21 cellular contexts compared by ENCODE assay signal in genomic region chr1:59690531-59690930, GRCh38.
DNase-seq lines count a peak whose midpoint lies in the region; ATAC-seq and TF ChIP-seq lines count a peak whose summit lies in the region.
"Had no signal": no experiment of that assay in that cellular context is flagged by ENCODE, and none has a peak within 500 bp of the region (broad histone marks: within the 10 kb centered on the region; RNA-seq: fewer than 3 reads in every experiment).

No MANE protein-coding gene starts in this region.

- no peak overlapping the region for H3K4me3 ChIP-seq in KMS-11 (IDR thresholded peaks at IDR 0.05; ENCODE audit: insufficient read depth, low read depth, low read length)
- H3K4me3 ChIP-seq in adipocyte (ENCODE audit: low read length): no peak overlapping the region
- H3K4me3 ChIP-seq in stomach smooth muscle (ENCODE audit: low read length in 2 of 2): no peak overlapping the region
- H3K4me3 ChIP-seq: pancreas, testis had no signal

- H3K9me3 ChIP-seq in adipocyte (ENCODE audit: control insufficient read depth, low read length) (no peaks in the 10 kb centered on the region), stomach smooth muscle (ENCODE audit: control insufficient read depth in 2 of 2, low read length in 2 of 2) (no peaks in the 10 kb centered on the region)
- H3K9me3 ChIP-seq: pancreas, testis had no signal

- H3K27ac ChIP-seq in KMS-11: peak overlapping the region; percentile 81
- peak overlapping the region; percentile 37 for H3K27ac ChIP-seq in stomach smooth muscle (ENCODE audit: low read length)
- H3K27ac ChIP-seq: HL-60, testis had no signal

- DNase-seq in adipocyte (ENCODE audit: low read depth) (no peak), naive B cell (no peak), retina (no peak)
- no peak for DNase-seq in activated CD8-positive, alpha-beta memory T cell treated with anti-CD3 and anti-CD28 coated beads for 24 hours
- no peak for DNase-seq in activated naive CD4-positive, alpha-beta T cell treated with anti-CD3 and anti-CD28 coated beads, Interleukin-2, amount 50 U/mL, for 72 hours (ENCODE audit: low spot score in 2 of 2)
- DNase-seq: activated CD4-positive, alpha-beta T cell treated with anti-CD3 and anti-CD28 coated beads for 48 hours; activated naive CD4-positive, alpha-beta T cell; activated T-cell treated with anti-CD3 and anti-CD28 coated beads, Interleukin-2, amount 50 U/mL, for 48 hours; amniotic stem cell; dermis blood vessel endothelial cell; NCI-H1694; nephron progenitor cell; pancreas had no signal

- H3K9me3 Mint-ChIP-seq in naive B cell: peaks cover 0 to 6% (median 0%) of the 10 kb centered on the region in 7 donors
- no peaks in the 10 kb centered on the region for H3K9me3 Mint-ChIP-seq in activated naive CD4-positive, alpha-beta T cell treated with anti-CD3 and anti-CD28 coated beads, Interleukin-2, amount 50 U/mL, for 72 hours
- H3K9me3 Mint-ChIP-seq: T-helper 2 cell treated with Interferon-gamma antibody and Interleukin-4, amounts not matched to agents 5 μg/mL and 100 μg/mL, for 36 hours had no signal

- H3K9ac ChIP-seq in KMS-11 (peak overlapping the region; percentile 0; the same call in 1 of the 2 replicates), adipocyte (ENCODE audit: low read length) (peak overlapping the region; percentile 61), stomach smooth muscle (ENCODE audit: low read length in 2 of 2) (peak overlapping the region in 1 of 2 donors; percentile 13)

- ATAC-seq in naive B cell (ENCODE audit: low read depth in 2 of 2): no peak
- no peak for ATAC-seq in activated naive CD4-positive, alpha-beta T cell treated with anti-CD3 and anti-CD28 coated beads, Interleukin-2, amount 50 U/mL, for 72 hours
- ATAC-seq: HepG2, SK-N-SH treated with all-trans-retinoic acid at 6 μM for 48 hours had no signal

- no peaks in the 10 kb centered on the region for H3K27me3 Mint-ChIP-seq in naive B cell

- peaks cover 75% of the 10 kb centered on the region for H3K4me1 ChIP-seq in KMS-11 (ENCODE audit: low read depth, poor library complexity, severe bottlenecking)
- H3K4me1 ChIP-seq in adipocyte (ENCODE audit: control insufficient read depth, insufficient read depth, low read length): peaks cover 42% of the 10 kb centered on the region
- H3K4me1 ChIP-seq in stomach smooth muscle (ENCODE audit: control insufficient read depth, insufficient read depth, low read length): peaks cover 26% of the 10 kb centered on the region
- H3K4me1 ChIP-seq: pancreas had no signal

- peak overlapping the region; percentile 80 for H3K4me2 ChIP-seq in KMS-11

- H3K36me3 ChIP-seq in KMS-11 (ENCODE audit: insufficient read depth) (no peaks in the 10 kb centered on the region), adipocyte (ENCODE audit: control insufficient read depth, insufficient read depth, low read length, severe bottlenecking) (no peaks in the 10 kb centered on the region), stomach smooth muscle (ENCODE audit: control insufficient read depth in 2 of 2, insufficient read depth in 2 of 2, low read length in 2 of 2) (no peaks in the 10 kb centered on the region)
- H3K36me3 ChIP-seq: pancreas had no signal

- no peaks in the 10 kb centered on the region for H3K79me2 ChIP-seq in KMS-11 (ENCODE audit: insufficient read depth, low read depth)

- no peaks in the 10 kb centered on the region for H4K20me1 ChIP-seq in KMS-11 (ENCODE audit: insufficient read depth)

- H2AFZ ChIP-seq in KMS-11 (ENCODE audit: low read depth): peak overlapping the region; percentile 32; the same call in 1 of the 2 replicates

- H3K27ac Mint-ChIP-seq in naive B cell: peak overlapping the region in 4 of 6 donors; percentile 16 to 85 (median 70)
- H3K27ac Mint-ChIP-seq in activated naive CD4-positive, alpha-beta T cell treated with anti-CD3 and anti-CD28 coated beads, Interleukin-2, amount 50 U/mL, for 72 hours: no peak overlapping the region
- H3K27ac Mint-ChIP-seq: CD14-positive monocyte; T-helper 2 cell treated with Interferon-gamma antibody and Interleukin-4, amounts not matched to agents 5 μg/mL and 100 μg/mL, for 36 hours had no signal

- H3K27me3 ChIP-seq in KMS-11 (ENCODE audit: insufficient read depth, low read depth) (no peaks in the 10 kb centered on the region), adipocyte (replicated peaks; ENCODE audit: control insufficient read depth, insufficient read depth, low read length) (no peaks in the 10 kb centered on the region), stomach smooth muscle (ENCODE audit: control insufficient read depth in 1 of 2, insufficient read depth in 2 of 2, low read length in 2 of 2) (no peaks in the 10 kb centered on the region)
- H3K27me3 ChIP-seq: pancreas, testis had no signal

- no peak overlapping the region for H3K4me3 Mint-ChIP-seq in naive B cell
- H3K4me3 Mint-ChIP-seq: CD14-positive monocyte; T-helper 2 cell treated with Interferon-gamma antibody and Interleukin-4, amounts not matched to agents 5 μg/mL and 100 μg/mL, for 36 hours had no signal

- TF ChIP-seq CTCF in KMS-11 (conservative IDR thresholded peaks at IDR 0.05; ENCODE audit: low read depth, low read length): no peak

- peaks cover 5 to 7% of the 10 kb centered on the region in 2 donors for H3K36me3 Mint-ChIP-seq in naive B cell
- H3K36me3 Mint-ChIP-seq in activated naive CD4-positive, alpha-beta T cell treated with anti-CD3 and anti-CD28 coated beads, Interleukin-2, amount 50 U/mL, for 72 hours: no peaks in the 10 kb centered on the region

- H3K4me1 Mint-ChIP-seq in naive B cell: peaks cover 12 to 19% (median 17%) of the 10 kb centered on the region in 3 donors

Comparison
In these comparisons a context has a peak if more than half of its experiments do, and no peak if none do; other contexts are left out.
1. H3K27ac Mint-ChIP-seq: peak in naive B cell (4 of 6); none in activated naive CD4-positive, alpha-beta T cell treated with anti-CD3 and anti-CD28 coated beads, Interleukin-2, amount 50 U/mL, for 72 hours (0 of 2).